In the genomic region with DNA sequence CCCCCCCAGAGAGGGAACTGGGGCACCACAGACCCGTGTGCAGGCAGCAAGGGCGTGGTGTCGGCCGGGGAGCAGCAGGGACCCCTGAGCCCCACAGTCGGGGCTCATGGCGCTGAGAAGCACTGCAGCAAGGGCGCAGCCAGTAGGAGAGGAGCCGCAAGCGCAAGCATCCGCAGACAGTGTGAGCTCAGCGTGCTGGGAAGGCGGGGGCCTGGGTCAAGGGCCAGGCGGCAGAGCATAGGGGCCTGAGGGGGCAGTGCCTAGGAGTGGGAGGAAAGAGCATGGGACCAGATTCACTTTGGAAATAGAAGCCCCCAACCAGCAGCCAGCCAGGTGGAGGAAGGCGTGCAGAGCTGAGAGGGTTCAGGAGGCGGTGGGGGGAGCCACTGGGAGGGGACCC, we compare ENCODE assay signal across 19 cellular contexts. TPM values are rescaled to one million over a fixed set of nuclear protein-coding genes. Genes with fewer than 3 reads are reported as not detected.
DNase-seq lines count a peak whose midpoint lies in the region; ATAC-seq and TF ChIP-seq lines count a peak whose summit lies in the region.
"Had no signal": no experiment of that assay in that cellular context is flagged by ENCODE, and none has a peak within 500 bp of the region (broad histone marks: within the 10 kb centered on the region; RNA-seq: fewer than 3 reads in every experiment).

No MANE protein-coding gene starts in this region.

- peaks cover 36% of the 10 kb centered on the region for H3K4me1 Mint-ChIP-seq in T-helper 17 cell
- H3K4me1 Mint-ChIP-seq in naive thymus-derived CD4-positive, alpha-beta T cell = peaks cover 29 to 47% (median 43%) of the 10 kb centered on the region in 7 donors

- H3K27me3 Mint-ChIP-seq in T-helper 17 cell = no peaks in the 10 kb centered on the region
- no peaks in the 10 kb centered on the region for H3K27me3 Mint-ChIP-seq in naive thymus-derived CD4-positive, alpha-beta T cell

- peaks cover 8 to 88% (median 19%) of the 10 kb centered on the region in 3 experiments for H3K36me3 ChIP-seq in naive thymus-derived CD4-positive, alpha-beta T cell (ENCODE audit: control insufficient read depth in 2 of 3, insufficient read depth in 3 of 3, low read length in 3 of 3)
- H3K36me3 ChIP-seq in testis (ENCODE audit: low read depth, missing control alignments) = no peaks in the 10 kb centered on the region

- DNase-seq in right cardiac atrium = peak in 2 of 3 donors; percentile 21 to 44
- no peak for DNase-seq in cardiac septum (ENCODE audit: low spot score)
- no peak for DNase-seq in T-helper 17 cell
- DNase-seq in naive thymus-derived CD4-positive, alpha-beta T cell = no peak
- DNase-seq in nucleus accumbens (lab: John Stamatoyannopoulos, UW) = no peak
- no peak for DNase-seq in GM10248 (ENCODE audit: extremely low spot score)
- DNase-seq in testis = no peak
- DNase-seq: AML-193; Calu3; CD8-positive, alpha-beta T cell; DMS 273 treated with DMSO at 0.1 percent for 48 hours; DMS53; DND-41; EL; GOT3; H9; IMR-90 had no signal

- CTCF ChIA-PET in naive thymus-derived CD4-positive, alpha-beta T cell (lab: Charles Lee) = no interaction called here
- CTCF ChIA-PET in GM10248 (lab: Yijun Ruan, JAX) = no interaction called here

- TF ChIP-seq POLR2A in testis (IDR thresholded peaks at IDR 0.05) = no peak

- no peaks in the 10 kb centered on the region for H3K27me3 ChIP-seq in right cardiac atrium (ENCODE audit: control insufficient read depth, insufficient read depth)
- H3K27me3 ChIP-seq in naive thymus-derived CD4-positive, alpha-beta T cell (ENCODE audit: control insufficient read depth in 2 of 2, insufficient read depth in 2 of 2, low read length in 2 of 2) = no peaks in the 10 kb centered on the region
- no peaks in the 10 kb centered on the region for H3K27me3 ChIP-seq in testis

- TF ChIP-seq CTCF in GM10248 (IDR thresholded peaks at IDR 0.05; ENCODE audit: control extremely low read depth, extremely low read depth, low read depth, missing control alignments) = no peak
- no peak for TF ChIP-seq CTCF in testis (IDR thresholded peaks at IDR 0.05)

- POLR2A ChIA-PET in naive thymus-derived CD4-positive, alpha-beta T cell (lab: Charles Lee) = no interaction called here
- POLR2A ChIA-PET in GM10248 (lab: Yijun Ruan, JAX) = no interaction called here

- no peak overlapping the region for H3K4me3 ChIP-seq in right cardiac atrium (ENCODE audit: low read length)
- H3K4me3 ChIP-seq in naive thymus-derived CD4-positive, alpha-beta T cell (ENCODE audit: low read length) = no peak overlapping the region
- H3K4me3 ChIP-seq in testis = no peak overlapping the region
- H3K4me3 ChIP-seq: A549 had no signal

- H3K4me3 Mint-ChIP-seq in T-helper 17 cell = no peak overlapping the region
- no peak overlapping the region for H3K4me3 Mint-ChIP-seq in naive thymus-derived CD4-positive, alpha-beta T cell
- H3K4me3 Mint-ChIP-seq: CD8-positive, alpha-beta T cell; H9 had no signal

- H3K4me1 ChIP-seq in right cardiac atrium (ENCODE audit: control insufficient read depth, insufficient read depth, low read length) (no peaks in the 10 kb centered on the region), testis (peaks cover 9% of the 10 kb centered on the region)
- H3K4me1 ChIP-seq in naive thymus-derived CD4-positive, alpha-beta T cell (ENCODE audit: control insufficient read depth in 2 of 2, insufficient read depth in 2 of 2, low read length in 2 of 2) = peaks cover 10 to 26% of the 10 kb centered on the region in 2 donors
- H3K4me1 ChIP-seq: A549 had no signal

- ATAC-seq in right cardiac atrium (no peak), T-helper 17 cell (no peak)
- no peak for ATAC-seq in naive thymus-derived CD4-positive, alpha-beta T cell
- ATAC-seq: A549; CD8-positive, alpha-beta T cell had no signal

- H3K36me3 Mint-ChIP-seq in T-helper 17 cell (ENCODE audit: low read depth) = peaks cover 5% of the 10 kb centered on the region
- peaks cover 4 to 17% (median 7%) of the 10 kb centered on the region in 5 donors for H3K36me3 Mint-ChIP-seq in naive thymus-derived CD4-positive, alpha-beta T cell

- H3K9me3 ChIP-seq in right cardiac atrium (ENCODE audit: control insufficient read depth, low read length) (no peaks in the 10 kb centered on the region), T-helper 17 cell (ENCODE audit: control insufficient read depth, low read length, poor library complexity, severe bottlenecking) (no peaks in the 10 kb centered on the region), testis (no peaks in the 10 kb centered on the region)
- H3K9me3 ChIP-seq in naive thymus-derived CD4-positive, alpha-beta T cell (ENCODE audit: control insufficient read depth in 2 of 3, low read length in 3 of 3) = no peaks in the 10 kb centered on the region
- H3K9me3 ChIP-seq: A549 had no signal

- WGBS in right cardiac atrium = 89% methylated on average over 15 of the region's 15 CpGs
- WGBS in testis, 2 donors = 93 to 94% methylated on average over 10 to 15 of the region's 15 CpGs

- intact Hi-C loops in right cardiac atrium (cut with DNase I) = no loop called here
- intact Hi-C loops in cardiac septum (cut with DNase I) = no loop called here
- intact Hi-C loops in naive thymus-derived CD4-positive, alpha-beta T cell (cut with micrococcal nuclease) = no loop called here
- intact Hi-C loops in testis (cut with DNase I; ENCODE audit: low total_unique reads) = no loop called here

- H3K9me3 Mint-ChIP-seq in naive thymus-derived CD4-positive, alpha-beta T cell = peaks cover 0 to 1% (median 0%) of the 10 kb centered on the region in 11 donors
- H3K9me3 Mint-ChIP-seq: CD8-positive, alpha-beta T cell; H9 had no signal

- peak overlapping the region; percentile 63 for H3K27ac Mint-ChIP-seq in T-helper 17 cell
- peak overlapping the region in 1 of 9 donors; percentile 55 for H3K27ac Mint-ChIP-seq in naive thymus-derived CD4-positive, alpha-beta T cell
- H3K27ac Mint-ChIP-seq: CD8-positive, alpha-beta T cell; H9 had no signal

- H3K27ac ChIP-seq in right cardiac atrium (ENCODE audit: low read length) (no peak overlapping the region), testis (no peak overlapping the region)
- H3K27ac ChIP-seq in naive thymus-derived CD4-positive, alpha-beta T cell (ENCODE audit: low read depth, low read length) = peak overlapping the region; percentile 20
- H3K27ac ChIP-seq: 22Rv1, A549 had no signal

RNA-seq across cellular contexts. Expression of a gene that starts 6.7 kb away (rescaled TPM):
- total RNA-seq in right cardiac atrium (10 to 100 TPM; 15.4 to 25.6 (median 19.0) TPM), cardiac septum (19.3 TPM), T-helper 17 cell (100 to 1,000 TPM; 203 to 207 TPM), testis (1 to 10 TPM; 9.0 to 9.3 TPM)
- polyA plus RNA-seq in right cardiac atrium (12.6 TPM), testis (ENCODE audit: insufficient read depth, low read depth, low replicate concordance) (9.8 TPM)
- 100 to 1,000 TPM; 176 to 310 (median 188) TPM for total RNA-seq in naive thymus-derived CD4-positive, alpha-beta T cell
- 10 to 100 TPM; 16.8 to 33.6 TPM for polyA plus RNA-seq in naive thymus-derived CD4-positive, alpha-beta T cell

RNA-seq across cellular contexts. Expression of a gene that starts 46.8 kb away (rescaled TPM):
- total RNA-seq in right cardiac atrium (1 to 10 TPM; 4.8 to 6.0 (median 5.4) TPM), cardiac septum (6.6 TPM), T-helper 17 cell (10 to 100 TPM in 1 of 2 donors, 1 to 10 TPM in 1; 9.9 to 14.1 TPM), testis (10 to 100 TPM; 49.4 to 65.9 TPM)
- polyA plus RNA-seq in right cardiac atrium (2.8 TPM), testis (ENCODE audit: insufficient read depth, low read depth, low replicate concordance) (26.3 TPM)
- total RNA-seq in naive thymus-derived CD4-positive, alpha-beta T cell = 10 to 100 TPM in 3 of 5 experiments, 1 to 10 TPM in 2; 9.0 to 20.6 (median 11.1) TPM
- polyA plus RNA-seq in naive thymus-derived CD4-positive, alpha-beta T cell = 1 to 10 TPM in 1 of 2 donors, under 1 TPM in 1; 0.40 to 2.7 TPM

Comparison
In these comparisons a context has a peak if more than half of its experiments do, and no peak if none do; other contexts are left out.
1. DNase-seq: peak in right cardiac atrium (2 of 3); none in cardiac septum (single experiment), T-helper 17 cell (0 of 3), naive thymus-derived CD4-positive, alpha-beta T cell (0 of 9), nucleus accumbens (0 of 56), GM10248 (single experiment) and testis (single experiment).